In genomic region chr11:44607324-44607962, GRCh38 we compare ENCODE assay signal across 12 cellular contexts. TPM values are rescaled to one million over a fixed set of nuclear protein-coding genes. Genes with fewer than 3 reads are reported as not detected.
DNase-seq lines count a peak whose midpoint lies in the region; ATAC-seq and TF ChIP-seq lines count a peak whose summit lies in the region.
"Had no signal": no experiment of that assay in that cellular context is flagged by ENCODE, and none has a peak within 500 bp of the region (broad histone marks: within the 10 kb centered on the region; RNA-seq: fewer than 3 reads in every experiment).

No MANE protein-coding gene starts in this region.

- H3F3A ChIP-seq in SK-N-SH (replicated peaks; ENCODE audit: insufficient read depth) (no peaks in the 10 kb centered on the region), GM23338 (replicated peaks; ENCODE audit: low read depth) (no peaks in the 10 kb centered on the region)

- TF ChIP-seq EP300 in SK-N-SH (IDR thresholded peaks at IDR 0.05; ENCODE audit: borderline replicate concordance in 1 of 2, low read depth in 1 of 2, low read length in 1 of 2), result no peak

- ATAC-seq in stimulated activated memory B cell treated with anti-CD40 and anti-IgM and Interleukin-4, amounts not matched to agents 10 μg/mL and 1 μg/mL and 100 μg/mL, for 72 hours, result no peak
- ATAC-seq in GM19324 (IDR thresholded peaks at IDR 0.05; ENCODE audit: low FRiP score, unreplicated experiment), result no peak
- ATAC-seq in GM23338, result no peak
- ATAC-seq in GM21526 (IDR thresholded peaks at IDR 0.05; ENCODE audit: low FRiP score, unreplicated experiment), result no peak
- ATAC-seq: gastroesophageal sphincter had no signal

- H3K4me3 Mint-ChIP-seq in stimulated activated memory B cell treated with anti-CD40 and anti-IgM and Interleukin-4, amounts not matched to agents 10 μg/mL and 1 μg/mL and 100 μg/mL, for 72 hours, result peak overlapping the region; percentile 19
- H3K4me3 Mint-ChIP-seq in GM23338, result no peak overlapping the region

- no peak overlapping the region for H3K27ac ChIP-seq in SK-N-SH (ENCODE audit: low read depth in 2 of 2, low read length in 1 of 2)
- H3K27ac ChIP-seq in epithelial cell of prostate, result no peak overlapping the region
- H3K27ac ChIP-seq in GM23338 (ENCODE audit: low read depth), result no peak overlapping the region
- H3K27ac ChIP-seq: C4-2B, HL-60 had no signal

- H3K4me1 ChIP-seq in SK-N-SH (ENCODE audit: control insufficient read depth in 1 of 2, insufficient read depth in 2 of 2, low read depth in 1 of 2, low read length in 1 of 2) (peaks cover 0 to 16% of the 10 kb centered on the region in 2 experiments; a peak in 1 of 4 replicates), GM23338 (ENCODE audit: insufficient read depth) (no peaks in the 10 kb centered on the region)

- POLR2A ChIA-PET in SK-N-SH (lab: Yijun Ruan, JAX), result interaction anchor here (0.6 kb wide), 1 partner anchor 63 kb away, joined by 3 read pairs; no protein-coding TSS in a partner anchor

- H3K9me3 ChIP-seq in SK-N-SH, result no peaks in the 10 kb centered on the region
- H3K9me3 ChIP-seq: gastroesophageal sphincter had no signal

- H4K20me1 ChIP-seq in SK-N-SH (ENCODE audit: insufficient read depth), result no peaks in the 10 kb centered on the region
- H4K20me1 ChIP-seq in GM23338 (replicated peaks; ENCODE audit: insufficient read depth), result no peaks in the 10 kb centered on the region

- no peaks in the 10 kb centered on the region for H3K9me3 Mint-ChIP-seq in stimulated activated memory B cell treated with anti-CD40 and anti-IgM and Interleukin-4, amounts not matched to agents 10 μg/mL and 1 μg/mL and 100 μg/mL, for 72 hours
- no peaks in the 10 kb centered on the region for H3K9me3 Mint-ChIP-seq in GM23338

- H3K79me2 ChIP-seq in SK-N-SH (ENCODE audit: insufficient read depth), result no peaks in the 10 kb centered on the region
- no peaks in the 10 kb centered on the region for H3K79me2 ChIP-seq in GM23338 (replicated peaks; ENCODE audit: insufficient read depth)

- H3K27me3 ChIP-seq in SK-N-SH (ENCODE audit: insufficient read depth) (no peaks in the 10 kb centered on the region), GM23338 (ENCODE audit: insufficient read depth) (no peaks in the 10 kb centered on the region)
- H3K27me3 ChIP-seq: gastroesophageal sphincter had no signal

- H3K9ac ChIP-seq in SK-N-SH, result no peak overlapping the region

- H3K4me1 Mint-ChIP-seq in stimulated activated memory B cell treated with anti-CD40 and anti-IgM and Interleukin-4, amounts not matched to agents 10 μg/mL and 1 μg/mL and 100 μg/mL, for 72 hours, result peaks cover 100% of the 10 kb centered on the region
- peaks cover 8% of the 10 kb centered on the region for H3K4me1 Mint-ChIP-seq in GM23338

- TF ChIP-seq RAD21 in SK-N-SH (IDR thresholded peaks at IDR 0.05; ENCODE audit: low read length), result no peak

- H3K36me3 ChIP-seq in SK-N-SH (replicated peaks in 1 of 2; ENCODE audit: control insufficient read depth in 1 of 2, insufficient read depth in 2 of 2, low read length in 1 of 2), result no peaks in the 10 kb centered on the region
- no peaks in the 10 kb centered on the region for H3K36me3 ChIP-seq in GM23338 (ENCODE audit: insufficient read depth)

- DNase-seq in activated effector memory CD4-positive, alpha-beta T cell treated with anti-CD3 and anti-CD28 coated beads, Interleukin-2, amount 50 U/mL, for 16 hours, result peak; percentile 70
- no peak for DNase-seq in activated effector memory CD4-positive, alpha-beta T cell treated with Interleukin-2 at 50 U/mL for 16 hours
- DNase-seq in SK-N-SH, result no peak
- DNase-seq in epithelial cell of prostate (ENCODE audit: low read depth, low spot score), result peak; percentile 22
- DNase-seq in GM23338 (ENCODE audit: low spot score), result no peak
- DNase-seq: GOT3 had no signal

- no peaks in the 10 kb centered on the region for H3K27me3 Mint-ChIP-seq in stimulated activated memory B cell treated with anti-CD40 and anti-IgM and Interleukin-4, amounts not matched to agents 10 μg/mL and 1 μg/mL and 100 μg/mL, for 72 hours
- H3K27me3 Mint-ChIP-seq in GM23338 (ENCODE audit: insufficient read depth, low read depth, poor library complexity), result peaks cover 11% of the 10 kb centered on the region

- WGBS in SK-N-SH (ENCODE audit: low lambda C conversion rate), result 57% methylated on average over 6 of the region's 6 CpGs

- no peak overlapping the region for H3K4me3 ChIP-seq in SK-N-SH (ENCODE audit: low read depth in 2 of 2, low read length in 1 of 2)
- H3K4me3 ChIP-seq in GM23338, result no peak overlapping the region
- H3K4me3 ChIP-seq: gastroesophageal sphincter had no signal

- H3K9me2 ChIP-seq in SK-N-SH (no peaks in the 10 kb centered on the region), GM23338 (ENCODE audit: insufficient read depth) (no peaks in the 10 kb centered on the region)

- H2AFZ ChIP-seq in SK-N-SH (ENCODE audit: low read depth) (no peak overlapping the region), GM23338 (no peak overlapping the region)

- CTCF ChIA-PET in SK-N-SH (lab: Yijun Ruan, JAX), result interaction anchor here (0.6 to 7.2 kb wide), 8 partner anchors 9 to 322 kb away, joined by 3 to 63 read pairs (median 4); no protein-coding TSS in a partner anchor

- H3K4me2 ChIP-seq in SK-N-SH (no peak overlapping the region), GM23338 (no peak overlapping the region)

- no peak for TF ChIP-seq CTCF in SK-N-SH (IDR thresholded peaks at IDR 0.05)
- TF ChIP-seq CTCF in GM23338 (conservative IDR thresholded peaks at IDR 0.05; ENCODE audit: low read depth in 2 of 2), result no peak

- H3K27ac Mint-ChIP-seq in stimulated activated memory B cell treated with anti-CD40 and anti-IgM and Interleukin-4, amounts not matched to agents 10 μg/mL and 1 μg/mL and 100 μg/mL, for 72 hours, result peak overlapping the region; percentile 91
- H3K27ac Mint-ChIP-seq in GM23338, result no peak overlapping the region

- peaks cover 59% of the 10 kb centered on the region for H3K36me3 Mint-ChIP-seq in stimulated activated memory B cell treated with anti-CD40 and anti-IgM and Interleukin-4, amounts not matched to agents 10 μg/mL and 1 μg/mL and 100 μg/mL, for 72 hours
- no peaks in the 10 kb centered on the region for H3K36me3 Mint-ChIP-seq in GM23338 (ENCODE audit: low read depth)

TF ChIP-seq in SK-N-SH, 30 proteins besides CTCF, POLR2A, EP300 and RAD21:
- TF ChIP-seq MAX (IDR thresholded peaks at IDR 0.05; ENCODE audit: low read depth) (no peak), SIN3A (IDR thresholded peaks at IDR 0.05; ENCODE audit: borderline replicate concordance, low read depth, low read length) (no peak), FOSL2 (IDR thresholded peaks at IDR 0.05; ENCODE audit: borderline replicate concordance, low read depth) (peak; percentile 31; the same call in 1 of the 2 replicates), NFIC (IDR thresholded peaks at IDR 0.05; ENCODE audit: borderline replicate concordance) (peak; percentile 17; the same call in 1 of the 2 replicates), TCF12 (IDR thresholded peaks at IDR 0.05) (peak; percentile 43)
TF ChIP-seq in SK-N-SH: peak in this region for 3.

TF ChIP-seq in GM23338, 12 proteins besides CTCF, POLR2A, EP300 and RAD21 (continues in another document):
- TF ChIP-seq ZNF331 (CRISPR knock-in tag; IDR thresholded peaks at IDR 0.05; ENCODE audit: low read depth), result no peak
- TF ChIP-seq POLR2AphosphoS5 (IDR thresholded peaks at IDR 0.05; ENCODE audit: low read depth), result no peak
- TF ChIP-seq REST (IDR thresholded peaks at IDR 0.05; ENCODE audit: unreplicated experiment), result no peak
- TF ChIP-seq CREB1 (CRISPR knock-in tag; IDR thresholded peaks at IDR 0.05; ENCODE audit: low read depth), result no peak
- TF ChIP-seq STAT1 (IDR thresholded peaks at IDR 0.05; ENCODE audit: unreplicated experiment), result no peak
- TF ChIP-seq EZH2phosphoT487 (IDR thresholded peaks at IDR 0.05; ENCODE audit: unreplicated experiment), result no peak
- no peak for TF ChIP-seq ETS1 (IDR thresholded peaks at IDR 0.05)
- TF ChIP-seq EZH2 (IDR thresholded peaks at IDR 0.05; ENCODE audit: low read depth, unreplicated experiment), result no peak
- TF ChIP-seq NANOG (IDR thresholded peaks at IDR 0.05; ENCODE audit: borderline replicate concordance), result no peak

RNA-seq across cellular contexts. Expression of gene CD82, which starts 42.0 kb away (rescaled TPM):
- polyA plus RNA-seq in SK-N-SH (2012; rRNA removed) (35.6 and 39.2 TPM in 2 replicates), GM23338 (2016; fragmentation: Nextera tagmentation; extraction: Ambion mirVana) (4.4 and 5.5 TPM in 2 replicates)
- 17.9 and 24.9 TPM in 2 replicates for polyA plus RNA-seq in SK-N-SH (2012; cell fraction: cytosol; rRNA removed)
- 12.5 and 16.5 TPM in 2 replicates for polyA plus RNA-seq in SK-N-SH (2012; cell fraction: nucleus; rRNA removed)
- 4.9 and 9.6 TPM in 2 replicates for total RNA-seq in GM23338 (2014; rRNA removed; shearing (Covaris generic))

Comparison
In these comparisons a context has a peak if more than half of its experiments do, and no peak if none do; other contexts are left out.
1. DNase-seq: peak in activated effector memory CD4-positive, alpha-beta T cell treated with anti-CD3 and anti-CD28 coated beads, Interleukin-2, amount 50 U/mL, for 16 hours (single experiment) and epithelial cell of prostate (single experiment); none in activated effector memory CD4-positive, alpha-beta T cell treated with Interleukin-2 at 50 U/mL for 16 hours (single experiment), SK-N-SH (single experiment) and GM23338 (single experiment).